26 cellular contexts compared by ENCODE assay signal in genomic region chr1:38183747-38184146, GRCh38.
"Had no signal": no experiment of that assay in that cellular context is flagged by ENCODE, and none has a peak within 500 bp of the region (broad histone marks: within the 10 kb centered on the region; RNA-seq: fewer than 3 reads in every experiment).

No MANE protein-coding gene starts in this region.

- H3K9me3 Mint-ChIP-seq: dendritic cell treated with granulocyte-macrophage colony-stimulating factor and Interleukin-4, amounts not matched to agents 40 ng/mL and 50 ng/mL, for 4 days; effector memory CD8-positive, alpha-beta T cell had no signal

- H3K4me1 Mint-ChIP-seq: mesothelial cell of epicardium, naive B cell had no signal

- H3K27ac ChIP-seq: colonic mucosa, epithelial cell of prostate, esophagus squamous epithelium, gastrocnemius medialis, heart right ventricle, left lung, lower lobe of right lung had no signal

- FAIRE-seq: endometrium, islet of Langerhans, keratinocyte had no signal

- H3K9me3 ChIP-seq: colonic mucosa, esophagus squamous epithelium, gastrocnemius medialis, left lung, lower lobe of right lung, mucosa of descending colon had no signal

- H3K4me1 ChIP-seq: colonic mucosa, esophagus squamous epithelium, gastrocnemius medialis, left lung, lower lobe of right lung had no signal

- H3K36me3 Mint-ChIP-seq: mesothelial cell of epicardium had no signal

- H3K4me3 Mint-ChIP-seq: dendritic cell treated with granulocyte-macrophage colony-stimulating factor and Interleukin-4, amounts not matched to agents 40 ng/mL and 50 ng/mL, for 4 days; effector memory CD8-positive, alpha-beta T cell; endodermal cell; mesothelial cell of epicardium; naive B cell had no signal

- H3K27ac Mint-ChIP-seq: dendritic cell treated with granulocyte-macrophage colony-stimulating factor and Interleukin-4, amounts not matched to agents 40 ng/mL and 50 ng/mL, for 4 days; effector memory CD8-positive, alpha-beta T cell; endodermal cell; mesothelial cell of epicardium had no signal

- H3K36me3 ChIP-seq: colonic mucosa, esophagus squamous epithelium, gastrocnemius medialis, heart right ventricle, left lung, lower lobe of right lung had no signal

- ATAC-seq: effector memory CD8-positive, alpha-beta T cell; esophagus mucosa; gastrocnemius medialis; heart right ventricle; left cardiac atrium; left lung; left ventricle myocardium superior; lower lobe of right lung; mucosa of descending colon had no signal

- H3K27me3 ChIP-seq: colonic mucosa, gastrocnemius medialis had no signal

- DNase-seq: colonic mucosa; cortex of kidney; effector CD8-positive, alpha-beta T cell; effector memory CD8-positive, alpha-beta T cell; erythroblast; esophagus squamous epithelium; foreskin fibroblast; foreskin melanocyte; gastrocnemius medialis; glutamatergic neuron; heart right ventricle; hippocampal formation; left cardiac atrium; left lung; left ventricle myocardium superior; lower lobe of right lung; mucosa of descending colon; naive B cell had no signal

- H3K4me3 ChIP-seq: colonic mucosa, esophagus squamous epithelium, gastrocnemius medialis, heart right ventricle, left lung, lower lobe of right lung, mucosa of descending colon had no signal
